Comparison of ENCODE assay signal across 1 cellular context in genomic region chr2:11698009-11698922, GRCh38.
TF ChIP-seq lines count a peak whose summit lies in the region.

No MANE protein-coding gene starts in this region.

TF ChIP-seq in HepG2, 621 proteins besides CTCF, POLR2A, EP300 and RAD21 (continued from another document and continues in another):
- peak; percentile 40; the same call in 1 of the 2 replicates for TF ChIP-seq KDM5B (CRISPR knock-in tag; IDR thresholded peaks at IDR 0.05; ENCODE audit: borderline replicate concordance)
- TF ChIP-seq, protein P1, sequence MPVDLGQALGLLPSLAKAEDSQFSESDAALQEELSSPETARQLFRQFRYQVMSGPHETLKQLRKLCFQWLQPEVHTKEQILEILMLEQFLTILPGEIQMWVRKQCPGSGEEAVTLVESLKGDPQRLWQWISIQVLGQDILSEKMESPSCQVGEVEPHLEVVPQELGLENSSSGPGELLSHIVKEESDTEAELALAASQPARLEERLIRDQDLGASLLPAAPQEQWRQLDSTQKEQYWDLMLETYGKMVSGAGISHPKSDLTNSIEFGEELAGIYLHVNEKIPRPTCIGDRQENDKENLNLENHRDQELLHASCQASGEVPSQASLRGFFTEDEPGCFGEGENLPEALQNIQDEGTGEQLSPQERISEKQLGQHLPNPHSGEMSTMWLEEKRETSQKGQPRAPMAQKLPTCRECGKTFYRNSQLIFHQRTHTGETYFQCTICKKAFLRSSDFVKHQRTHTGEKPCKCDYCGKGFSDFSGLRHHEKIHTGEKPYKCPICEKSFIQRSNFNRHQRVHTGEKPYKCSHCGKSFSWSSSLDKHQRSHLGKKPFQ (CRISPR knock-in tag; IDR thresholded peaks at IDR 0.05; ENCODE audit: insufficient replicate concordance): no peak
- TF ChIP-seq MZF1 (CRISPR knock-in tag; IDR thresholded peaks at IDR 0.05; ENCODE audit: borderline replicate concordance): no peak
- peak; percentile 88; the same call in 1 of the 2 replicates for TF ChIP-seq ZNF605 (CRISPR knock-in tag; IDR thresholded peaks at IDR 0.05)
- TF ChIP-seq ARNTL (CRISPR knock-in tag; IDR thresholded peaks at IDR 0.05): peak; percentile 22; the same call in 1 of the 2 replicates
- no peak for TF ChIP-seq ZNF672 (CRISPR knock-in tag; IDR thresholded peaks at IDR 0.05)
- peak; percentile 73 for TF ChIP-seq RCOR2 (CRISPR knock-in tag; IDR thresholded peaks at IDR 0.05)
- 0 out of 2 replicates have a peak, but pooled peaks have one; percentile 32 for TF ChIP-seq SP4 (CRISPR knock-in tag; IDR thresholded peaks at IDR 0.05)
- TF ChIP-seq, protein P2, sequence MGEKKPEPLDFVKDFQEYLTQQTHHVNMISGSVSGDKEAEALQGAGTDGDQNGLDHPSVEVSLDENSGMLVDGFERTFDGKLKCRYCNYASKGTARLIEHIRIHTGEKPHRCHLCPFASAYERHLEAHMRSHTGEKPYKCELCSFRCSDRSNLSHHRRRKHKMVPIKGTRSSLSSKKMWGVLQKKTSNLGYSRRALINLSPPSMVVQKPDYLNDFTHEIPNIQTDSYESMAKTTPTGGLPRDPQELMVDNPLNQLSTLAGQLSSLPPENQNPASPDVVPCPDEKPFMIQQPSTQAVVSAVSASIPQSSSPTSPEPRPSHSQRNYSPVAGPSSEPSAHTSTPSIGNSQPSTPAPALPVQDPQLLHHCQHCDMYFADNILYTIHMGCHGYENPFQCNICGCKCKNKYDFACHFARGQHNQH (CRISPR knock-in tag; IDR thresholded peaks at IDR 0.05): peak; percentile 50; the same call in 1 of the 2 replicates
- 0 out of 2 replicates have a peak, but pooled peaks have one; percentile 33 for TF ChIP-seq SMAD3 (CRISPR knock-in tag; IDR thresholded peaks at IDR 0.05)
- TF ChIP-seq, protein P3, sequence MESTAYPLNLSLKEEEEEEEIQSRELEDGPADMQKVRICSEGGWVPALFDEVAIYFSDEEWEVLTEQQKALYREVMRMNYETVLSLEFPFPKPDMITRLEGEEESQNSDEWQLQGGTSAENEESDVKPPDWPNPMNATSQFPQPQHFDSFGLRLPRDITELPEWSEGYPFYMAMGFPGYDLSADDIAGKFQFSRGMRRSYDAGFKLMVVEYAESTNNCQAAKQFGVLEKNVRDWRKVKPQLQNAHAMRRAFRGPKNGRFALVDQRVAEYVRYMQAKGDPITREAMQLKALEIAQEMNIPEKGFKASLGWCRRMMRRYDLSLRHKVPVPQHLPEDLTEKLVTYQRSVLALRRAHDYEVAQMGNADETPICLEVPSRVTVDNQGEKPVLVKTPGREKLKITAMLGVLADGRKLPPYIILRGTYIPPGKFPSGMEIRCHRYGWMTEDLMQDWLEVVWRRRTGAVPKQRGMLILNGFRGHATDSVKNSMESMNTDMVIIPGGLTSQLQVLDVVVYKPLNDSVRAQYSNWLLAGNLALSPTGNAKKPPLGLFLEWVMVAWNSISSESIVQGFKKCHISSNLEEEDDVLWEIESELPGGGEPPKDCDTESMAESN (CRISPR knock-in tag; conservative IDR thresholded peaks at IDR 0.05): 0 out of 2 replicates have a peak, but pooled peaks have one; percentile 42
- TF ChIP-seq ZNF296 (CRISPR knock-in tag; conservative IDR thresholded peaks at IDR 0.05): no peak
- TF ChIP-seq FOSL2 (CRISPR knock-in tag; IDR thresholded peaks at IDR 0.05): peak; percentile 24; the same call in 1 of the 2 replicates
- TF ChIP-seq, protein P4, sequence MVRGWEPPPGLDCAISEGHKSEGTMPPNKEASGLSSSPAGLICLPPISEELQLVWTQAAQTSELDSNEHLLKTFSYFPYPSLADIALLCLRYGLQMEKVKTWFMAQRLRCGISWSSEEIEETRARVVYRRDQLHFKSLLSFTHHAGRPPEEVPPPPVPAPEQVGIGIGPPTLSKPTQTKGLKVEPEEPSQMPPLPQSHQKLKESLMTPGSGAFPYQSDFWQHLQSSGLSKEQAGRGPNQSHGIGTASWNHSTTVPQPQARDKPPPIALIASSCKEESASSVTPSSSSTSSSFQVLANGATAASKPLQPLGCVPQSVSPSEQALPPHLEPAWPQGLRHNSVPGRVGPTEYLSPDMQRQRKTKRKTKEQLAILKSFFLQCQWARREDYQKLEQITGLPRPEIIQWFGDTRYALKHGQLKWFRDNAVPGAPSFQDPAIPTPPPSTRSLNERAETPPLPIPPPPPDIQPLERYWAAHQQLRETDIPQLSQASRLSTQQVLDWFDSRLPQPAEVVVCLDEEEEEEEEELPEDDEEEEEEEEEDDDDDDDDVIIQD (CRISPR knock-in tag; IDR thresholded peaks at IDR 0.05; ENCODE audit: low read depth): no peak
- TF ChIP-seq ZNF788 (CRISPR knock-in tag; IDR thresholded peaks at IDR 0.05; ENCODE audit: borderline replicate concordance): peak; percentile 58; the same call in 1 of the 2 replicates
- no peak for TF ChIP-seq AFF4 (CRISPR knock-in tag; IDR thresholded peaks at IDR 0.05)
- TF ChIP-seq SIN3B (IDR thresholded peaks at IDR 0.05; ENCODE audit: low read length): no peak
- no peak for TF ChIP-seq PHF8 (CRISPR knock-in tag; IDR thresholded peaks at IDR 0.05)
- peak; percentile 76; the same call in 1 of the 2 replicates for TF ChIP-seq ZNF232 (CRISPR knock-in tag; IDR thresholded peaks at IDR 0.05; ENCODE audit: borderline replicate concordance)
- no peak for TF ChIP-seq ZFAT (CRISPR knock-in tag; conservative IDR thresholded peaks at IDR 0.05)
- TF ChIP-seq GATAD1 (CRISPR knock-in tag; IDR thresholded peaks at IDR 0.05): peak; percentile 9; the same call in 1 of the 2 replicates
- TF ChIP-seq, protein P5, sequence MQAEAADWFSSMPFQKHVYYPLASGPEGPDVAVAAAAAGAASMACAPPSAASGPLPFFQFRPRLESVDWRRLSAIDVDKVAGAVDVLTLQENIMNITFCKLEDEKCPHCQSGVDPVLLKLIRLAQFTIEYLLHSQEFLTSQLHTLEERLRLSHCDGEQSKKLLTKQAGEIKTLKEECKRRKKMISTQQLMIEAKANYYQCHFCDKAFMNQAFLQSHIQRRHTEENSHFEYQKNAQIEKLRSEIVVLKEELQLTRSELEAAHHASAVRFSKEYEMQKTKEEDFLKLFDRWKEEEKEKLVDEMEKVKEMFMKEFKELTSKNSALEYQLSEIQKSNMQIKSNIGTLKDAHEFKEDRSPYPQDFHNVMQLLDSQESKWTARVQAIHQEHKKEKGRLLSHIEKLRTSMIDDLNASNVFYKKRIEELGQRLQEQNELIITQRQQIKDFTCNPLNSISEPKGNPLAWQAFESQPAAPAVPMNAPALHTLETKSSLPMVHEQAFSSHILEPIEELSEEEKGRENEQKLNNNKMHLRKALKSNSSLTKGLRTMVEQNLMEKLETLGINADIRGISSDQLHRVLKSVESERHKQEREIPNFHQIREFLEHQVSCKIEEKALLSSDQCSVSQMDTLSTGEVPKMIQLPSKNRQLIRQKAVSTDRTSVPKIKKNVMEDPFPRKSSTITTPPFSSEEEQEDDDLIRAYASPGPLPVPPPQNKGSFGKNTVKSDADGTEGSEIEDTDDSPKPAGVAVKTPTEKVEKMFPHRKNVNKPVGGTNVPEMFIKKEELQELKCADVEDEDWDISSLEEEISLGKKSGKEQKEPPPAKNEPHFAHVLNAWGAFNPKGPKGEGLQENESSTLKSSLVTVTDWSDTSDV (CRISPR knock-in tag; IDR thresholded peaks at IDR 0.05): no peak
- no peak for TF ChIP-seq ZNF609 (CRISPR knock-in tag; IDR thresholded peaks at IDR 0.05; ENCODE audit: borderline replicate concordance)
- TF ChIP-seq, protein P6, sequence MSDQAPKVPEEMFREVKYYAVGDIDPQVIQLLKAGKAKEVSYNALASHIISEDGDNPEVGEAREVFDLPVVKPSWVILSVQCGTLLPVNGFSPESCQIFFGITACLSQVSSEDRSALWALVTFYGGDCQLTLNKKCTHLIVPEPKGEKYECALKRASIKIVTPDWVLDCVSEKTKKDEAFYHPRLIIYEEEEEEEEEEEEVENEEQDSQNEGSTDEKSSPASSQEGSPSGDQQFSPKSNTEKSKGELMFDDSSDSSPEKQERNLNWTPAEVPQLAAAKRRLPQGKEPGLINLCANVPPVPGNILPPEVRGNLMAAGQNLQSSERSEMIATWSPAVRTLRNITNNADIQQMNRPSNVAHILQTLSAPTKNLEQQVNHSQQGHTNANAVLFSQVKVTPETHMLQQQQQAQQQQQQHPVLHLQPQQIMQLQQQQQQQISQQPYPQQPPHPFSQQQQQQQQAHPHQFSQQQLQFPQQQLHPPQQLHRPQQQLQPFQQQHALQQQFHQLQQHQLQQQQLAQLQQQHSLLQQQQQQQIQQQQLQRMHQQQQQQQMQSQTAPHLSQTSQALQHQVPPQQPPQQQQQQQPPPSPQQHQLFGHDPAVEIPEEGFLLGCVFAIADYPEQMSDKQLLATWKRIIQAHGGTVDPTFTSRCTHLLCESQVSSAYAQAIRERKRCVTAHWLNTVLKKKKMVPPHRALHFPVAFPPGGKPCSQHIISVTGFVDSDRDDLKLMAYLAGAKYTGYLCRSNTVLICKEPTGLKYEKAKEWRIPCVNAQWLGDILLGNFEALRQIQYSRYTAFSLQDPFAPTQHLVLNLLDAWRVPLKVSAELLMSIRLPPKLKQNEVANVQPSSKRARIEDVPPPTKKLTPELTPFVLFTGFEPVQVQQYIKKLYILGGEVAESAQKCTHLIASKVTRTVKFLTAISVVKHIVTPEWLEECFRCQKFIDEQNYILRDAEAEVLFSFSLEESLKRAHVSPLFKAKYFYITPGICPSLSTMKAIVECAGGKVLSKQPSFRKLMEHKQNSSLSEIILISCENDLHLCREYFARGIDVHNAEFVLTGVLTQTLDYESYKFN (CRISPR knock-in tag; conservative IDR thresholded peaks at IDR 0.05): peak; percentile 25; the same call in 1 of the 2 replicates
- TF ChIP-seq NRL (CRISPR knock-in tag; IDR thresholded peaks at IDR 0.05; ENCODE audit: borderline replicate concordance): no peak; the same call in 1 of the 2 replicates
- no peak; the same call in 1 of the 2 replicates for TF ChIP-seq SP140L (CRISPR knock-in tag; IDR thresholded peaks at IDR 0.05; ENCODE audit: borderline replicate concordance)
- 0 out of 2 replicates have a peak, but pooled peaks have one; percentile 25 for TF ChIP-seq TARDBP (CRISPR knock-in tag; IDR thresholded peaks at IDR 0.05)
- TF ChIP-seq DNMT1 (CRISPR knock-in tag; IDR thresholded peaks at IDR 0.05): no peak
- TF ChIP-seq SAFB2 (CRISPR knock-in tag; IDR thresholded peaks at IDR 0.05; ENCODE audit: borderline replicate concordance, low read depth): no peak
- TF ChIP-seq RXRA (CRISPR knock-in tag; IDR thresholded peaks at IDR 0.05): 0 out of 2 replicates have a peak, but pooled peaks have one; percentile 12
- TF ChIP-seq ZNF569 (CRISPR knock-in tag; IDR thresholded peaks at IDR 0.05; ENCODE audit: borderline replicate concordance): no peak
- no peak for TF ChIP-seq ZNF282 (IDR thresholded peaks at IDR 0.05; ENCODE audit: partially characterized antibody)
- peak; percentile 50; the same call in 1 of the 2 replicates for TF ChIP-seq ZNF335 (CRISPR knock-in tag; IDR thresholded peaks at IDR 0.05)
- no peak for TF ChIP-seq SNRNP70 (IDR thresholded peaks at IDR 0.05; ENCODE audit: low read depth, low read length)
- no peak for TF ChIP-seq ZNF501 (CRISPR knock-in tag; IDR thresholded peaks at IDR 0.05)
- 0 out of 2 replicates have a peak, but pooled peaks have one; percentile 12 for TF ChIP-seq MAF1 (CRISPR knock-in tag; IDR thresholded peaks at IDR 0.05; ENCODE audit: borderline replicate concordance)
